Comparison of ENCODE assay signal across 9 cellular contexts in genomic region chr10:120824864-120825263, GRCh38. TPM values are rescaled to one million over a fixed set of nuclear protein-coding genes. Genes with fewer than 3 reads are reported as not detected.
DNase-seq lines count a peak whose midpoint lies in the region; ATAC-seq, FAIRE-seq and TF ChIP-seq lines count a peak whose summit lies in the region.
"Had no signal": no experiment of that assay in that cellular context is flagged by ENCODE, and none has a peak within 500 bp of the region (broad histone marks: within the 10 kb centered on the region; RNA-seq: fewer than 3 reads in every experiment).

No MANE protein-coding gene starts in this region.

- no peaks in the 10 kb centered on the region for H3K36me3 ChIP-seq in K562 (ENCODE audit: control insufficient read depth, insufficient read depth, low read length)
- no peaks in the 10 kb centered on the region for H3K36me3 ChIP-seq in PC-9 (ENCODE audit: low read depth)
- H3K36me3 ChIP-seq: pancreas had no signal

- H3K9me3 ChIP-seq in K562 (replicated peaks; ENCODE audit: control insufficient read depth, insufficient read depth, low read depth, low read length): no peaks in the 10 kb centered on the region
- H3K9me3 ChIP-seq in PC-9 (ENCODE audit: insufficient read depth, low read depth): no peaks in the 10 kb centered on the region
- H3K9me3 ChIP-seq: pancreas had no signal

- H3K4me1 ChIP-seq in K562 (replicated peaks in 1 of 2; ENCODE audit: control insufficient read depth in 2 of 2, insufficient read depth in 2 of 2, low read length in 2 of 2): no peaks in the 10 kb centered on the region
- H3K4me1 ChIP-seq in PC-9 (replicated peaks; ENCODE audit: insufficient read depth): no peaks in the 10 kb centered on the region
- H3K4me1 ChIP-seq: pancreas had no signal

- H3K27ac ChIP-seq in K562 (ENCODE audit: extremely low read depth, low read depth, low read length) (no peak overlapping the region), PC-9 (no peak overlapping the region)
- H3K27ac ChIP-seq: pancreas had no signal

- peak; percentile 6 for FAIRE-seq in K562 (lab: Jason Lieb, UNC)
- FAIRE-seq: pancreas had no signal

- no peak for ATAC-seq in activated CD4-positive, alpha-beta T cell treated with anti-CD3 and anti-CD28 coated beads for 36 hours
- ATAC-seq in K562: peak; percentile 77
- ATAC-seq in natural killer cell: no peak

- H3K27me3 Mint-ChIP-seq in activated CD4-positive, alpha-beta T cell treated with anti-CD3 and anti-CD28 coated beads for 36 hours: peaks cover 9% of the 10 kb centered on the region
- H3K27me3 Mint-ChIP-seq in neural crest cell (ENCODE audit: low read depth) (peaks cover under 1% of the 10 kb centered on the region), natural killer cell (ENCODE audit: low read depth in 2 of 2) (peaks cover 0 to 4% of the 10 kb centered on the region in 2 donors)

- no peak overlapping the region for H3K4me2 ChIP-seq in K562 (ENCODE audit: insufficient read depth, low read length)
- H3K4me2 ChIP-seq in PC-9: no peak overlapping the region

- peak; percentile 48 to 66 (median 57) for TF ChIP-seq CTCF in K562 (IDR thresholded peaks at IDR 0.05 in 2 of 3, conservative IDR thresholded peaks at IDR 0.05 in 1 of 3; ENCODE audit: insufficient read depth in 2 of 3, low read depth in 1 of 3, low read length in 3 of 3)
- peak; percentile 66 for TF ChIP-seq CTCF in neural crest cell (conservative IDR thresholded peaks at IDR 0.05)
- no peak for TF ChIP-seq CTCF in natural killer cell (IDR thresholded peaks at IDR 0.05)
- no peak; the same call in 1 of the 2 replicates for TF ChIP-seq CTCF in PC-9 (conservative IDR thresholded peaks at IDR 0.05)

- H3K4me3 ChIP-seq in K562 (no peak overlapping the region), PC-9 (no peak overlapping the region)
- H3K4me3 ChIP-seq: pancreas had no signal

- no peak overlapping the region for H3K9ac ChIP-seq in K562 (ENCODE audit: insufficient read depth in 1 of 2, low read depth in 2 of 2, low read length in 2 of 2)

- WGBS in K562 (ENCODE audit: insufficient coverage, low coverage, missing lambda C conversion rate): 15% methylated on average over 9 of the region's 10 CpGs

- in situ Hi-C loops in K562 (cut with MboI): no loop called here

- no peak for TF ChIP-seq POLR2A in K562 (conservative IDR thresholded peaks at IDR 0.05)

- H3K9me3 Mint-ChIP-seq in activated CD4-positive, alpha-beta T cell treated with anti-CD3 and anti-CD28 coated beads for 36 hours (ENCODE audit: low read depth): no peaks in the 10 kb centered on the region
- no peaks in the 10 kb centered on the region for H3K9me3 Mint-ChIP-seq in neural crest cell
- H3K9me3 Mint-ChIP-seq in natural killer cell: no peaks in the 10 kb centered on the region

- no peaks in the 10 kb centered on the region for H3K36me3 Mint-ChIP-seq in activated CD4-positive, alpha-beta T cell treated with anti-CD3 and anti-CD28 coated beads for 36 hours (ENCODE audit: low read depth)
- H3K36me3 Mint-ChIP-seq in neural crest cell (ENCODE audit: low read depth) (no peaks in the 10 kb centered on the region), natural killer cell (no peaks in the 10 kb centered on the region)

- no peak overlapping the region for H3K4me3 Mint-ChIP-seq in activated CD4-positive, alpha-beta T cell treated with anti-CD3 and anti-CD28 coated beads for 36 hours
- no peak overlapping the region for H3K4me3 Mint-ChIP-seq in neural crest cell
- H3K4me3 Mint-ChIP-seq in natural killer cell: no peak overlapping the region

- H3K9me2 ChIP-seq in PC-9 (ENCODE audit: insufficient read depth): no peaks in the 10 kb centered on the region

- no peaks in the 10 kb centered on the region for H4K20me1 ChIP-seq in K562 (replicated peaks; ENCODE audit: control insufficient read depth, insufficient read depth, low read length)
- no peaks in the 10 kb centered on the region for H4K20me1 ChIP-seq in PC-9 (ENCODE audit: insufficient read depth)

- no peaks in the 10 kb centered on the region for H3K4me1 Mint-ChIP-seq in activated CD4-positive, alpha-beta T cell treated with anti-CD3 and anti-CD28 coated beads for 36 hours
- H3K4me1 Mint-ChIP-seq in neural crest cell (peaks cover 5% of the 10 kb centered on the region), natural killer cell (peaks cover 0 to 5% of the 10 kb centered on the region in 2 donors)

- no peaks in the 10 kb centered on the region for H3K79me2 ChIP-seq in K562 (ENCODE audit: control insufficient read depth, insufficient read depth, low read length)
- no peaks in the 10 kb centered on the region for H3K79me2 ChIP-seq in PC-9 (ENCODE audit: low read depth)

- no TSS peak for BruUV-seq in K562 (replicated peaks; lab: Mats Ljungman, UMichigan)
- no TSS peak for BruUV-seq in PC-9 (replicated peaks; lab: Mats Ljungman, UMichigan)

- intact Hi-C loops in activated CD4-positive, alpha-beta T cell treated with anti-CD3 and anti-CD28 coated beads for 36 hours (cut with DNase I, micrococcal nuclease): no loop called here
- intact Hi-C loops in K562 (cut with micrococcal nuclease): no loop called here
- intact Hi-C loops in natural killer cell (cut with micrococcal nuclease): no loop called here
- intact Hi-C loops in PC-9 (cut with micrococcal nuclease; ENCODE audit: unreplicated experiment): no loop called here

- DNase-seq in activated CD4-positive, alpha-beta T cell treated with anti-CD3 and anti-CD28 coated beads for 36 hours: peak; percentile 38
- no peak for DNase-seq in activated CD4-positive, alpha-beta T cell treated with anti-CD3 and anti-CD28 coated beads for 4 hours
- DNase-seq in NCI-H146 (lab: John Stamatoyannopoulos, UW) (peak; percentile 62), K562 (ENCODE audit: extremely low read depth in 1 of 4, low spot score in 3 of 4) (peak; percentile 12 to 49 (median 20)), neural crest cell (ENCODE audit: low read depth, low spot score) (peak; percentile 43), natural killer cell (no peak), PC-9 (no peak), NCI-H187 treated with DMSO at 0.1 percent for 48 hours (lab: John Stamatoyannopoulos, UW) (no peak)

- CTCF ChIA-PET in activated CD4-positive, alpha-beta T cell treated with anti-CD3 and anti-CD28 coated beads for 36 hours (lab: Charles Lee): no interaction called here
- CTCF ChIA-PET in K562 (lab: Yijun Ruan, JAX; ENCODE audit: low intra/inter-chr PET ratio) (no interaction called here), PC-9 (lab: Charles Lee) (no interaction called here)

- H3F3A ChIP-seq in PC-9 (ENCODE audit: insufficient read depth, low read depth): no peaks in the 10 kb centered on the region

- POLR2A ChIA-PET in activated CD4-positive, alpha-beta T cell treated with anti-CD3 and anti-CD28 coated beads for 36 hours (lab: Charles Lee): no interaction called here
- POLR2A ChIA-PET in K562 (lab: Yijun Ruan, JAX): no interaction called here
- POLR2A ChIA-PET in PC-9 (lab: Charles Lee; ENCODE audit: unreplicated experiment): no interaction called here

- no peak for TF ChIP-seq EP300 in K562 (IDR thresholded peaks at IDR 0.05; ENCODE audit: low read length)

- H3K9me1 ChIP-seq in K562 (ENCODE audit: control insufficient read depth, insufficient read depth, low read length): no peaks in the 10 kb centered on the region

- no peaks in the 10 kb centered on the region; a peak in 1 of 5 replicates for H3K27me3 ChIP-seq in K562 (ENCODE audit: control insufficient read depth in 2 of 2, insufficient read depth in 2 of 2, low read length in 2 of 2)
- peaks cover 74% of the 10 kb centered on the region for H3K27me3 ChIP-seq in PC-9 (ENCODE audit: insufficient read depth, low read depth)
- H3K27me3 ChIP-seq: pancreas had no signal

- H3K27ac Mint-ChIP-seq in activated CD4-positive, alpha-beta T cell treated with anti-CD3 and anti-CD28 coated beads for 36 hours: no peak overlapping the region
- H3K27ac Mint-ChIP-seq in neural crest cell (ENCODE audit: unreplicated experiment) (no peak overlapping the region), natural killer cell (no peak overlapping the region)

- H2AFZ ChIP-seq in K562 (ENCODE audit: low read depth, low read length): 0 out of 2 replicates have a peak overlapping the region, but pooled peaks have one; percentile 14
- no peak overlapping the region for H2AFZ ChIP-seq in PC-9

- TF ChIP-seq RAD21 in K562 (CRISPR knock-in tag; conservative IDR thresholded peaks at IDR 0.05 in 1 of 2, IDR thresholded peaks at IDR 0.05 in 1 of 2): peak in 1 of 2 experiments; percentile 43; a peak in 1 of 4 replicates

RNA-seq across cellular contexts. Expression of gene WDR11, which starts 26.3 kb away (rescaled TPM):
- 10 to 100 TPM; 39.6 to 65.1 TPM for total RNA-seq in activated CD4-positive, alpha-beta T cell treated with anti-CD3 and anti-CD28 coated beads for 36 hours
- 94.4 and 202 TPM in 2 replicates for total RNA-seq in K562 (2011; cell fraction: chromatin; rRNA removed; ENCODE audit: low replicate concordance)
- total RNA-seq in K562 (2011; cell fraction: nucleolus; rRNA removed): 26.7 and 45.0 TPM in 2 replicates
- total RNA-seq in K562 (2011; cell fraction: nucleoplasm; rRNA removed): 68.6 and 91.1 TPM in 2 replicates
- 19.9 and 20.9 TPM in 2 replicates for total RNA-seq in K562 (2014; rRNA removed)
- total RNA-seq in K562 (2014; rRNA removed; fragmentation: Illumina TruSeq; extraction: Trizol): 26.4 and 29.5 TPM in 2 replicates
- total RNA-seq in K562 (2015; rRNA removed; fragmentation: Illumina TruSeq; extraction: Trizol): 21.6 and 23.6 TPM in 2 replicates
- 20.1 and 20.8 TPM in 2 replicates for total RNA-seq in K562 (2021)
- 50.3 and 50.7 TPM in 2 replicates for polyA plus RNA-seq in K562 (2011; rRNA removed)
- 15.6 and 28.0 TPM in 2 replicates for polyA plus RNA-seq in K562 (2011; cell fraction: cytosol; rRNA removed)
- 109 and 121 TPM in 2 replicates for polyA plus RNA-seq in K562 (2011; cell fraction: nucleus; rRNA removed)
- 15.5 and 27.2 TPM in 2 replicates for polyA plus RNA-seq in K562 (2012)
- 28.2 and 35.8 TPM in 2 replicates for polyA plus RNA-seq in K562 (2014; fragmentation: Illumina TruSeq; extraction: Trizol)
- polyA plus RNA-seq in K562 (2014; fragmentation: Nextera tagmentation; extraction: Ambion mirVana): 10 to 100 TPM; 12.4 to 17.3 TPM
- 21.6 and 24.9 TPM in 2 replicates for polyA plus RNA-seq in K562 (2014; rRNA removed)
- polyA minus RNA-seq in K562 (2011; rRNA and poly(A)+ RNA removed): 101 and 121 TPM in 2 replicates
- 29.2 and 31.1 TPM in 2 replicates for polyA minus RNA-seq in K562 (2011; cell fraction: cytosol; rRNA and poly(A)+ RNA removed)
- polyA minus RNA-seq in K562 (2011; cell fraction: nucleus; rRNA and poly(A)+ RNA removed): 49.0 and 64.4 TPM in 2 replicates
- total RNA-seq in neural crest cell: 45.4 and 52.5 TPM in 2 replicates
- total RNA-seq in natural killer cell: 10 to 100 TPM; 70.8 to 88.3 (median 77.8) TPM
- 26.7 and 27.4 TPM in 2 replicates for total RNA-seq in PC-9 (2021)

Comparison
In these comparisons a context has a peak if more than half of its experiments do, and no peak if none do; other contexts are left out.
1. DNase-seq: peak in activated CD4-positive, alpha-beta T cell treated with anti-CD3 and anti-CD28 coated beads for 36 hours (single experiment), NCI-H146 (single experiment), K562 (4 of 4) and neural crest cell (single experiment); none in activated CD4-positive, alpha-beta T cell treated with anti-CD3 and anti-CD28 coated beads for 4 hours (0 of 2), natural killer cell (single experiment), PC-9 (0 of 2) and NCI-H187 treated with DMSO at 0.1 percent for 48 hours (single experiment).
2. CTCF ChIP-seq: peak in K562 (3 of 3) and neural crest cell (single experiment); none in natural killer cell (single experiment) and PC-9 (single experiment).